8 cellular contexts compared by ENCODE assay signal in genomic region chr10:43202224-43202656, GRCh38.
DNase-seq lines count a peak whose midpoint lies in the region; ATAC-seq, FAIRE-seq and TF ChIP-seq lines count a peak whose summit lies in the region.

No MANE protein-coding gene starts in this region.

- FAIRE-seq in GM18507 (lab: Jason Lieb, UNC): peak; percentile 67

- peak overlapping the region; percentile 37 to 52 for H3K4me3 ChIP-seq in left lung

- peak; percentile 57 for ATAC-seq in HG02885 (IDR thresholded peaks at IDR 0.05; ENCODE audit: poor library complexity, unreplicated experiment)
- peak; percentile 68 for ATAC-seq in left lung

- intact Hi-C loops in MCF 10A (cut with micrococcal nuclease): loop anchor here (10.0 kb wide), 1 partner anchor 83 kb away; no protein-coding TSS in a partner anchor
- intact Hi-C loops in left lung (cut with DNase I): no loop called here

- no peaks in the 10 kb centered on the region for H3K27me3 Mint-ChIP-seq in MCF 10A (ENCODE audit: insufficient read depth, unreplicated experiment)

- H3K27ac ChIP-seq in RWPE1 (no peak overlapping the region), left lung (peak overlapping the region in 1 of 2 donors; percentile 13)

- H3K36me3 ChIP-seq in left lung: no peaks in the 10 kb centered on the region

- BruUV-seq in MCF 10A (replicated peaks; lab: Mats Ljungman, UMichigan): no TSS peak

- H3K27ac Mint-ChIP-seq in MCF 10A (ENCODE audit: low read depth, unreplicated experiment): no peak overlapping the region

- H3K27me3 ChIP-seq in left lung: no peaks in the 10 kb centered on the region

- H3K9me3 ChIP-seq in left lung: no peaks in the 10 kb centered on the region

- no peaks in the 10 kb centered on the region for H3K9me3 Mint-ChIP-seq in MCF 10A (ENCODE audit: unreplicated experiment)

- peaks cover 6 to 16% of the 10 kb centered on the region in 2 donors for H3K4me1 ChIP-seq in left lung

- POLR2A ChIA-PET in RWPE1 (lab: Yijun Ruan, JAX; ENCODE audit: low non-redundant PET) (no interaction called here), MCF 10A (lab: Yijun Ruan, JAX) (no interaction called here)

- CTCF ChIA-PET in RWPE1 (lab: Yijun Ruan, JAX) (interaction anchor here (0.6 to 1.2 kb wide), 6 partner anchors 8 to 382 kb away, joined by 3 to 10 read pairs (median 3); no protein-coding TSS in a partner anchor), MCF 10A (lab: Yijun Ruan, JAX) (interaction anchor here (0.6 to 1.2 kb wide), 3 partner anchors 9 to 1473 kb away, joined by 3 read pairs; no protein-coding TSS in a partner anchor)

- DNase-seq in GM18507 (ENCODE audit: extremely low spot score, insufficient read length, low read depth) (peak; percentile 38), RWPE1 (ENCODE audit: low spot score) (no peak), MCF 10A (ENCODE audit: unreplicated experiment) (no peak), left lung (peak in 1 of 2 donors; percentile 88), NCI-H187 (lab: John Stamatoyannopoulos, UW) (no peak), globus pallidus (ENCODE audit: low spot score) (no peak)
- DNase-seq in stimulated activated CD4-positive, alpha-beta T cell treated with anti-CD3 and anti-CD28 coated beads, TNF-alpha, amount 100 ng/mL, for 24 hours (ENCODE audit: low read depth in 3 of 3): peak in 2 of 3 experiments; percentile 19 to 63

- TF ChIP-seq CTCF in RWPE1 (conservative IDR thresholded peaks at IDR 0.05; ENCODE audit: low read depth): peak; percentile 17; the same call in 1 of the 2 replicates
- peak; percentile 32 for TF ChIP-seq CTCF in MCF 10A (IDR thresholded peaks at IDR 0.05; ENCODE audit: unreplicated experiment)
- TF ChIP-seq CTCF in left lung (IDR thresholded peaks at IDR 0.05): peak; percentile 60 to 71

- peak overlapping the region; percentile 45 for H3K4me3 Mint-ChIP-seq in MCF 10A (ENCODE audit: unreplicated experiment)

- no peaks in the 10 kb centered on the region for H3K4me1 Mint-ChIP-seq in MCF 10A (ENCODE audit: insufficient read depth, unreplicated experiment)

- H3K36me3 Mint-ChIP-seq in MCF 10A (ENCODE audit: insufficient read depth, unreplicated experiment): no peaks in the 10 kb centered on the region

Comparison
In these comparisons a context has a peak if more than half of its experiments do, and no peak if none do; other contexts are left out.
1. DNase-seq: peak in GM18507 (single experiment) and stimulated activated CD4-positive, alpha-beta T cell treated with anti-CD3 and anti-CD28 coated beads, TNF-alpha, amount 100 ng/mL, for 24 hours (2 of 3); none in RWPE1 (single experiment), MCF 10A (single experiment), NCI-H187 (0 of 2) and globus pallidus (single experiment).
2. Peak in every context shown above with its lines, with median percentiles within 50 percentile points of each other: CTCF ChIP-seq.